ENCODE assay signal across 4 cellular contexts in genomic region chr6:164275773-164276172, GRCh38.
TF ChIP-seq lines count a peak whose summit lies in the region.

No MANE protein-coding gene starts in this region.

TF ChIP-seq in HepG2, 621 proteins besides CTCF, POLR2A, EP300 and RAD21:
- TF ChIP-seq TBX3 (IDR thresholded peaks at IDR 0.05; ENCODE audit: borderline replicate concordance) (no peak), ZNF562 (CRISPR knock-in tag; IDR thresholded peaks at IDR 0.05; ENCODE audit: borderline replicate concordance) (no peak), ZSCAN29 (CRISPR knock-in tag; conservative IDR thresholded peaks at IDR 0.05) (no peak), MYNN (CRISPR knock-in tag; IDR thresholded peaks at IDR 0.05; ENCODE audit: low read depth) (no peak), MAFF (IDR thresholded peaks at IDR 0.05; ENCODE audit: low read depth, low read length) (peak; percentile 80), MAFK (conservative IDR thresholded peaks at IDR 0.05 in 1 of 2, IDR thresholded peaks at IDR 0.05 in 1 of 2; ENCODE audit: low read length in 2 of 2) (peak; percentile 61 to 83; a peak in 3 of 4 replicates), XBP1 (CRISPR knock-in tag; IDR thresholded peaks at IDR 0.05) (no peak), UBTF (CRISPR knock-in tag; IDR thresholded peaks at IDR 0.05) (no peak), ZNF430 (CRISPR knock-in tag; IDR thresholded peaks at IDR 0.05) (no peak)
- TF ChIP-seq, protein P1, sequence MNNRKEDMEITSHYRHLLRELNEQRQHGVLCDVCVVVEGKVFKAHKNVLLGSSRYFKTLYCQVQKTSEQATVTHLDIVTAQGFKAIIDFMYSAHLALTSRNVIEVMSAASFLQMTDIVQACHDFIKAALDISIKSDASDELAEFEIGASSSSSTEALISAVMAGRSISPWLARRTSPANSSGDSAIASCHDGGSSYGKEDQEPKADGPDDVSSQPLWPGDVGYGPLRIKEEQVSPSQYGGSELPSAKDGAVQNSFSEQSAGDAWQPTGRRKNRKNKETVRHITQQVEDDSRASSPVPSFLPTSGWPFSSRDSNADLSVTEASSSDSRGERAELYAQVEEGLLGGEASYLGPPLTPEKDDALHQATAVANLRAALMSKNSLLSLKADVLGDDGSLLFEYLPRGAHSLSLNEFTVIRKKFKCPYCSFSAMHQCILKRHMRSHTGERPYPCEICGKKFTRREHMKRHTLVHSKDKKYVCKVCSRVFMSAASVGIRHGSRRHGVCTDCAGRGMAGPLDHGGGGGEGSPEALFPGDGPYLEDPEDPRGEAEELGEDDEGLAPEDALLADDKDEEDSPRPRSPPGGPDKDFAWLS (CRISPR knock-in tag; IDR thresholded peaks at IDR 0.05; ENCODE audit: borderline replicate concordance): no peak

TF ChIP-seq in A549, 52 proteins besides CTCF, POLR2A, EP300 and RAD21:
- TF ChIP-seq, protein P2, sequence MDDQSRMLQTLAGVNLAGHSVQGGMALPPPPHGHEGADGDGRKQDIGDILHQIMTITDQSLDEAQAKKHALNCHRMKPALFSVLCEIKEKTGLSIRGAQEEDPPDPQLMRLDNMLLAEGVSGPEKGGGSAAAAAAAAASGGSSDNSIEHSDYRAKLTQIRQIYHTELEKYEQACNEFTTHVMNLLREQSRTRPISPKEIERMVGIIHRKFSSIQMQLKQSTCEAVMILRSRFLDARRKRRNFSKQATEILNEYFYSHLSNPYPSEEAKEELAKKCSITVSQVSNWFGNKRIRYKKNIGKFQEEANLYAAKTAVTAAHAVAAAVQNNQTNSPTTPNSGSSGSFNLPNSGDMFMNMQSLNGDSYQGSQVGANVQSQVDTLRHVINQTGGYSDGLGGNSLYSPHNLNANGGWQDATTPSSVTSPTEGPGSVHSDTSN (IDR thresholded peaks at IDR 0.05): no peak
- peak; percentile 52 for TF ChIP-seq MAFK (IDR thresholded peaks at IDR 0.05; ENCODE audit: partially characterized antibody)
TF ChIP-seq in A549: peak in this region for 1.

TF ChIP-seq in IMR-90, 13 proteins besides CTCF, POLR2A, EP300 and RAD21:
- TF ChIP-seq MAFK (IDR thresholded peaks at IDR 0.05; ENCODE audit: low read depth, low read length) (peak; percentile 62), BHLHE40 (IDR thresholded peaks at IDR 0.05; ENCODE audit: low read depth, low read length) (no peak)

TF ChIP-seq in K562, 482 proteins besides CTCF, POLR2A, EP300 and RAD21:
- no peak for TF ChIP-seq ZBTB5 (IDR thresholded peaks at IDR 0.05)
- no peak for TF ChIP-seq SMARCB1 (IDR thresholded peaks at IDR 0.05; ENCODE audit: insufficient read length, low read depth)
- TF ChIP-seq DEAF1 (CRISPR knock-in tag; IDR thresholded peaks at IDR 0.05): no peak
- peak; percentile 44; the same call in 1 of the 2 replicates for TF ChIP-seq MAFF (IDR thresholded peaks at IDR 0.05; ENCODE audit: low read length)
- no peak for TF ChIP-seq VEZF1 (CRISPR knock-in tag; IDR thresholded peaks at IDR 0.05)
- TF ChIP-seq ZHX1 (conservative IDR thresholded peaks at IDR 0.05; ENCODE audit: low read length): no peak
- no peak for TF ChIP-seq ILK (tag; IDR thresholded peaks at IDR 0.05; ENCODE audit: borderline replicate concordance, low read depth)
- TF ChIP-seq MLX (CRISPR knock-in tag; conservative IDR thresholded peaks at IDR 0.05): no peak
- TF ChIP-seq C11orf30 (IDR thresholded peaks at IDR 0.05; ENCODE audit: low read depth): peak; percentile 48; the same call in 1 of the 2 replicates
- TF ChIP-seq CBX8 (IDR thresholded peaks at IDR 0.05; ENCODE audit: borderline replicate concordance, extremely low read depth, low read depth, low read length, poor library complexity, severe bottlenecking): no peak
- TF ChIP-seq MAFK (IDR thresholded peaks at IDR 0.05; ENCODE audit: low read length): peak; percentile 48
- no peak for TF ChIP-seq ZNF589 (CRISPR knock-in tag; IDR thresholded peaks at IDR 0.05; ENCODE audit: low read depth)
- TF ChIP-seq, protein P3, sequence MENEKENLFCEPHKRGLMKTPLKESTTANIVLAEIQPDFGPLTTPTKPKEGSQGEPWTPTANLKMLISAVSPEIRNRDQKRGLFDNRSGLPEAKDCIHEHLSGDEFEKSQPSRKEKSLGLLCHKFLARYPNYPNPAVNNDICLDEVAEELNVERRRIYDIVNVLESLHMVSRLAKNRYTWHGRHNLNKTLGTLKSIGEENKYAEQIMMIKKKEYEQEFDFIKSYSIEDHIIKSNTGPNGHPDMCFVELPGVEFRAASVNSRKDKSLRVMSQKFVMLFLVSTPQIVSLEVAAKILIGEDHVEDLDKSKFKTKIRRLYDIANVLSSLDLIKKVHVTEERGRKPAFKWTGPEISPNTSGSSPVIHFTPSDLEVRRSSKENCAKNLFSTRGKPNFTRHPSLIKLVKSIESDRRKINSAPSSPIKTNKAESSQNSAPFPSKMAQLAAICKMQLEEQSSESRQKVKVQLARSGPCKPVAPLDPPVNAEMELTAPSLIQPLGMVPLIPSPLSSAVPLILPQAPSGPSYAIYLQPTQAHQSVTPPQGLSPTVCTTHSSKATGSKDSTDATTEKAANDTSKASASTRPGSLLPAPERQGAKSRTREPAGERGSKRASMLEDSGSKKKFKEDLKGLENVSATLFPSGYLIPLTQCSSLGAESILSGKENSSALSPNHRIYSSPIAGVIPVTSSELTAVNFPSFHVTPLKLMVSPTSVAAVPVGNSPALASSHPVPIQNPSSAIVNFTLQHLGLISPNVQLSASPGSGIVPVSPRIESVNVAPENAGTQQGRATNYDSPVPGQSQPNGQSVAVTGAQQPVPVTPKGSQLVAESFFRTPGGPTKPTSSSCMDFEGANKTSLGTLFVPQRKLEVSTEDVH (IDR thresholded peaks at IDR 0.05; ENCODE audit: low read depth, partially characterized antibody): no peak
- TF ChIP-seq RFX5 (IDR thresholded peaks at IDR 0.05; ENCODE audit: low read depth, low read length): no peak
- TF ChIP-seq MAFG (tag; conservative IDR thresholded peaks at IDR 0.05): peak; percentile 54; the same call in 1 of the 2 replicates
- no peak for TF ChIP-seq SMAD4 (CRISPR knock-in tag; conservative IDR thresholded peaks at IDR 0.05)
- TF ChIP-seq ZNF316 (IDR thresholded peaks at IDR 0.05): peak; percentile 61
